ENCODE assay signal across 1 cellular context in genomic region chr10:72659694-72660093, GRCh38.
TF ChIP-seq lines count a peak whose summit lies in the region.

No MANE protein-coding gene starts in this region.

TF ChIP-seq in HepG2, 621 proteins besides CTCF, POLR2A, EP300 and RAD21 (continued from another document and continues in another):
- 0 out of 2 replicates have a peak, but pooled peaks have one; percentile 14 for TF ChIP-seq NCOA2 (CRISPR knock-in tag; IDR thresholded peaks at IDR 0.05)
- no peak for TF ChIP-seq BCL6 (CRISPR knock-in tag; IDR thresholded peaks at IDR 0.05)
- TF ChIP-seq HOMEZ (CRISPR knock-in tag; IDR thresholded peaks at IDR 0.05; ENCODE audit: low read depth): no peak
- TF ChIP-seq ZNF776 (CRISPR knock-in tag; IDR thresholded peaks at IDR 0.05): no peak
- no peak for TF ChIP-seq SNRNP70 (IDR thresholded peaks at IDR 0.05; ENCODE audit: low read depth, low read length)
- no peak for TF ChIP-seq TBX3 (IDR thresholded peaks at IDR 0.05; ENCODE audit: borderline replicate concordance)
- no peak for TF ChIP-seq GTF3A (CRISPR knock-in tag; conservative IDR thresholded peaks at IDR 0.05)
- TF ChIP-seq AFF4 (CRISPR knock-in tag; IDR thresholded peaks at IDR 0.05): no peak
- no peak for TF ChIP-seq ZNF414 (CRISPR knock-in tag; IDR thresholded peaks at IDR 0.05)
- TF ChIP-seq AGO1 (IDR thresholded peaks at IDR 0.05; ENCODE audit: low read depth, low read length, poor library complexity, severe bottlenecking): no peak
- no peak for TF ChIP-seq CBX5 (CRISPR knock-in tag; IDR thresholded peaks at IDR 0.05; ENCODE audit: borderline replicate concordance)
- TF ChIP-seq GPN1 (CRISPR knock-in tag; IDR thresholded peaks at IDR 0.05; ENCODE audit: borderline replicate concordance): no peak
- TF ChIP-seq FOSL2 (CRISPR knock-in tag; IDR thresholded peaks at IDR 0.05): peak; percentile 84
- no peak for TF ChIP-seq ZNF10 (CRISPR knock-in tag; IDR thresholded peaks at IDR 0.05; ENCODE audit: borderline replicate concordance, low read depth)
- TF ChIP-seq ATF6 (CRISPR knock-in tag; conservative IDR thresholded peaks at IDR 0.05): no peak
- TF ChIP-seq NFE2 (CRISPR knock-in tag; IDR thresholded peaks at IDR 0.05): 0 out of 2 replicates have a peak, but pooled peaks have one; percentile 55
- 0 out of 2 replicates have a peak, but pooled peaks have one; percentile 19 for TF ChIP-seq SP5 (CRISPR knock-in tag; IDR thresholded peaks at IDR 0.05; ENCODE audit: borderline replicate concordance, low read depth)
- no peak for TF ChIP-seq RCOR2 (CRISPR knock-in tag; IDR thresholded peaks at IDR 0.05)
- TF ChIP-seq BHLHE40 (IDR thresholded peaks at IDR 0.05; ENCODE audit: low read length): no peak
- 0 out of 2 replicates have a peak, but pooled peaks have one; percentile 23 for TF ChIP-seq GATAD2A (CRISPR knock-in tag; IDR thresholded peaks at IDR 0.05)
- TF ChIP-seq LRRFIP1 (CRISPR knock-in tag; conservative IDR thresholded peaks at IDR 0.05): no peak
- no peak for TF ChIP-seq ATF7 (IDR thresholded peaks at IDR 0.05)
- TF ChIP-seq ATF7 (CRISPR knock-in tag; IDR thresholded peaks at IDR 0.05): no peak
- TF ChIP-seq GRHL1 (CRISPR knock-in tag; conservative IDR thresholded peaks at IDR 0.05): no peak
- no peak for TF ChIP-seq ZNF687 (CRISPR knock-in tag; IDR thresholded peaks at IDR 0.05)
- TF ChIP-seq NR2F6 (IDR thresholded peaks at IDR 0.05): peak; percentile 57
- peak; percentile 72 for TF ChIP-seq NR2F6 (CRISPR knock-in tag; IDR thresholded peaks at IDR 0.05)
- no peak for TF ChIP-seq JUNB (CRISPR knock-in tag; IDR thresholded peaks at IDR 0.05; ENCODE audit: borderline replicate concordance)
- no peak for TF ChIP-seq ZNF3 (CRISPR knock-in tag; IDR thresholded peaks at IDR 0.05)
- TF ChIP-seq ZSCAN22 (CRISPR knock-in tag; IDR thresholded peaks at IDR 0.05): no peak
- TF ChIP-seq NR2C2 (CRISPR knock-in tag; IDR thresholded peaks at IDR 0.05; ENCODE audit: borderline replicate concordance): no peak
- no peak for TF ChIP-seq ZNF260 (CRISPR knock-in tag; IDR thresholded peaks at IDR 0.05; ENCODE audit: borderline replicate concordance, low read depth)
- peak; percentile 63 to 81 for TF ChIP-seq MAFK (conservative IDR thresholded peaks at IDR 0.05 in 1 of 2, IDR thresholded peaks at IDR 0.05 in 1 of 2; ENCODE audit: low read length in 2 of 2)
- TF ChIP-seq ZNF770 (CRISPR knock-in tag; IDR thresholded peaks at IDR 0.05): peak; percentile 71
- TF ChIP-seq HBP1 (CRISPR knock-in tag; IDR thresholded peaks at IDR 0.05; ENCODE audit: low read depth): no peak
